In the genomic region with DNA sequence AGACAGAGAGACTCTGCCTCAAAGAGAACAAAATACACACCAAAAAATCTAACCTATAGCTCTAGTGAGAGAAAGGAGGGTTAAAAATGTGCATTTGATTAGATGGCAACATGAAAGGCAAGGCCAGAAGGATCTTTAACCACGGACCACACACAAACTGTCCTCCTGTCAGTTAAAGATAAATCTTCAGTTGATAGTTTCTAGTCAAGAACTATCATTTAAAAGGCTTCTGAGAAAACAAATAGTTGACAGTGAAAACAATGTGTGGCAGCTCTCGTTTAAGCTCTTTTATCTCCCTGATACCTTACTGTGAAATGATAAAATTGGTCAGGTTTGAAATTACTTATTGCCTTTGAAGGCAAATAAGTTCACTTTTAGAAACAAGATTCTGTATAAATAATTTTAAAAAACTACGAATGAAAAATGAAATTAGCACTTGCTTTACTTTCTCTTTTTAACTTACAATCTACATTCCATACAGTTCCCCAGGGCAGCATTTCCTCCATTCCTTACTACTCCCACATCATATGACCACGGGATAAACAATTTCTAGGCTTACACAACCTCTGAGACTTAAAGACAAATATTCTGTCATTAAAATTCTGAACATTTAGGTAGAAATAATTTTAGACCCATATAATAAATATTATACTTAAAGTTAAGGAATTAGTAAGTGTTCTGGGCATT, we compare ENCODE assay signal across 10 cellular contexts.
A peak's percentile ranks its signal among the peaks of the same experiment; 100 is the strongest.
DNase-seq lines count a peak whose midpoint lies in the region; ATAC-seq and TF ChIP-seq lines count a peak whose summit lies in the region.
"Had no signal": no experiment of that assay in that cellular context is flagged by ENCODE, and none has a peak within 500 bp of the region (broad histone marks: within the 10 kb centered on the region; RNA-seq: fewer than 3 reads in every experiment).

No MANE protein-coding gene starts in this region.

- no peaks in the 10 kb centered on the region for H3K27me3 ChIP-seq in gastroesophageal sphincter
- H3K27me3 ChIP-seq in BE2C, result no peaks in the 10 kb centered on the region

- H3K9me3 ChIP-seq in gastroesophageal sphincter (no peaks in the 10 kb centered on the region), BE2C (no peaks in the 10 kb centered on the region)

- in situ Hi-C loops in astrocyte of the cerebellum (cut with HindIII; ENCODE audit: low sequenced_read_pairs), result no loop called here

- DNase-seq in HCEC 1CT (peak; percentile 88), astrocyte of the cerebellum (ENCODE audit: low read depth) (peak; percentile 33), smooth muscle cell of the brain vasculature (ENCODE audit: low read depth, low spot score) (peak; percentile 40), activated T-cell treated with anti-CD3 and anti-CD28 coated beads for 4 hours (no peak), NCI-H1105 treated with DMSO at 0.1 percent for 48 hours (lab: John Stamatoyannopoulos, UW) (no peak), BE2C (no peak)

- H3K4me1 ChIP-seq in gastroesophageal sphincter, result peaks cover 0 to 89% (median 13%) of the 10 kb centered on the region in 3 donors
- peaks cover 2% of the 10 kb centered on the region for H3K4me1 ChIP-seq in BE2C

- WGBS in gastroesophageal sphincter (ENCODE audit: low coverage in 1 of 2), 2 donors, result 24 to 40% methylated on average over 4 of the region's 4 CpGs

- no peak overlapping the region for H3K4me3 ChIP-seq in astrocyte of the cerebellum (ENCODE audit: low read depth, low read length)
- H3K4me3 ChIP-seq in gastroesophageal sphincter, result no peak overlapping the region
- no peak overlapping the region for H3K4me3 ChIP-seq in BE2C (ENCODE audit: low read depth, low read length)
- H3K4me3 ChIP-seq: lung, skin epidermis had no signal

- peaks cover 8 to 69% of the 10 kb centered on the region in 2 donors for H3K36me3 ChIP-seq in gastroesophageal sphincter
- peaks cover 92% of the 10 kb centered on the region for H3K36me3 ChIP-seq in BE2C

- no peak for TF ChIP-seq EP300 in gastroesophageal sphincter (IDR thresholded peaks at IDR 0.05)

- TF ChIP-seq CTCF in astrocyte of the cerebellum (IDR thresholded peaks at IDR 0.05; ENCODE audit: low read depth, low read length, missing control alignments), result no peak
- no peak for TF ChIP-seq CTCF in gastroesophageal sphincter (IDR thresholded peaks at IDR 0.05)
- no peak for TF ChIP-seq CTCF in BE2C (IDR thresholded peaks at IDR 0.05; ENCODE audit: low read depth, low read length)

- ATAC-seq in gastroesophageal sphincter (no peak), GM18505 (IDR thresholded peaks at IDR 0.05; ENCODE audit: unreplicated experiment) (no peak)

- no peak for TF ChIP-seq POLR2A in gastroesophageal sphincter (IDR thresholded peaks at IDR 0.05)
- no peak for TF ChIP-seq POLR2A in GM18505 (IDR thresholded peaks at IDR 0.05; ENCODE audit: borderline replicate concordance, extremely low read depth, insufficient read depth, insufficient read length)

- peak overlapping the region; percentile 53 to 67 (median 65) for H3K27ac ChIP-seq in gastroesophageal sphincter

Comparison
In these comparisons a context has a peak if more than half of its experiments do, and no peak if none do; other contexts are left out.
1. DNase-seq: peak in HCEC 1CT (single experiment), astrocyte of the cerebellum (single experiment) and smooth muscle cell of the brain vasculature (single experiment); none in activated T-cell treated with anti-CD3 and anti-CD28 coated beads for 4 hours (single experiment), NCI-H1105 treated with DMSO at 0.1 percent for 48 hours (single experiment) and BE2C (single experiment).